ENCODE assay signal across 12 cellular contexts in genomic region chr10:67521546-67521945, GRCh38.
"Had no signal": no experiment of that assay in that cellular context is flagged by ENCODE, and none has a peak within 500 bp of the region (broad histone marks: within the 10 kb centered on the region; RNA-seq: fewer than 3 reads in every experiment).

No MANE protein-coding gene starts in this region.

- H3K36me3 ChIP-seq: adrenal gland, tibial nerve, WERI-Rb-1 had no signal

- H3K4me1 Mint-ChIP-seq: activated CD4-positive, alpha-beta T cell treated with anti-CD3 and anti-CD28 coated beads for 36 hours; activated naive CD4-positive, alpha-beta T cell treated with anti-CD3 and anti-CD28 coated beads, Interleukin-2, amount 50 U/mL, for 24 hours; natural killer cell; stimulated activated memory B cell treated with anti-CD40 and anti-IgM and Interleukin-4, amounts not matched to agents 10 μg/mL and 1 μg/mL and 100 μg/mL, for 72 hours had no signal

- H3K9me3 Mint-ChIP-seq: activated CD4-positive, alpha-beta memory T cell treated with anti-CD3 and anti-CD28 coated beads, Interleukin-2, amount 10 ng/mL, durations not matched to agents 7 days and 5 days; activated naive CD4-positive, alpha-beta T cell treated with anti-CD3 and anti-CD28 coated beads, Interleukin-2, amount 50 U/mL, for 24 hours; activated T-cell treated with anti-CD3 and anti-CD28 coated beads, Interleukin-2, amount 50 U/mL, for 24 hours; natural killer cell; stimulated activated memory B cell treated with anti-CD40 and anti-IgM and Interleukin-4, amounts not matched to agents 10 μg/mL and 1 μg/mL and 100 μg/mL, for 72 hours had no signal

- H3K27ac Mint-ChIP-seq: activated CD4-positive, alpha-beta memory T cell treated with anti-CD3 and anti-CD28 coated beads, Interleukin-2, amount 10 ng/mL, durations not matched to agents 7 days and 5 days; activated CD4-positive, alpha-beta T cell treated with anti-CD3 and anti-CD28 coated beads for 36 hours; activated naive CD4-positive, alpha-beta T cell treated with anti-CD3 and anti-CD28 coated beads, Interleukin-2, amount 50 U/mL, for 24 hours; activated T-cell treated with anti-CD3 and anti-CD28 coated beads, Interleukin-2, amount 50 U/mL, for 24 hours; natural killer cell; stimulated activated memory B cell treated with anti-CD40 and anti-IgM and Interleukin-4, amounts not matched to agents 10 μg/mL and 1 μg/mL and 100 μg/mL, for 72 hours had no signal

- ATAC-seq: natural killer cell; stimulated activated memory B cell treated with anti-CD40 and anti-IgM and Interleukin-4, amounts not matched to agents 10 μg/mL and 1 μg/mL and 100 μg/mL, for 72 hours had no signal

- H3K4me3 ChIP-seq: adrenal gland had no signal

- H3K36me3 Mint-ChIP-seq: activated naive CD4-positive, alpha-beta T cell treated with anti-CD3 and anti-CD28 coated beads, Interleukin-2, amount 50 U/mL, for 24 hours; natural killer cell; stimulated activated memory B cell treated with anti-CD40 and anti-IgM and Interleukin-4, amounts not matched to agents 10 μg/mL and 1 μg/mL and 100 μg/mL, for 72 hours had no signal

- H3K9me3 ChIP-seq: adrenal gland, tibial nerve had no signal

- DNase-seq: activated effector memory CD4-positive, alpha-beta T cell treated with anti-CD3 and anti-CD28 coated beads, Interleukin-2, amount 50 U/mL, for 16 hours; activated T-cell treated with anti-CD3 and anti-CD28 coated beads, Interleukin-2, amount 50 U/mL, for 24 hours; effector CD8-positive, alpha-beta T cell; natural killer cell had no signal

- H3K4me3 Mint-ChIP-seq: activated CD4-positive, alpha-beta memory T cell treated with anti-CD3 and anti-CD28 coated beads, Interleukin-2, amount 10 ng/mL, durations not matched to agents 7 days and 5 days; activated CD4-positive, alpha-beta T cell treated with anti-CD3 and anti-CD28 coated beads for 36 hours; activated naive CD4-positive, alpha-beta T cell treated with anti-CD3 and anti-CD28 coated beads, Interleukin-2, amount 50 U/mL, for 24 hours; activated T-cell treated with anti-CD3 and anti-CD28 coated beads, Interleukin-2, amount 50 U/mL, for 24 hours; natural killer cell; stimulated activated memory B cell treated with anti-CD40 and anti-IgM and Interleukin-4, amounts not matched to agents 10 μg/mL and 1 μg/mL and 100 μg/mL, for 72 hours had no signal

- H3K27me3 Mint-ChIP-seq: activated naive CD4-positive, alpha-beta T cell treated with anti-CD3 and anti-CD28 coated beads, Interleukin-2, amount 50 U/mL, for 24 hours; activated T-cell treated with anti-CD3 and anti-CD28 coated beads, Interleukin-2, amount 50 U/mL, for 24 hours; stimulated activated memory B cell treated with anti-CD40 and anti-IgM and Interleukin-4, amounts not matched to agents 10 μg/mL and 1 μg/mL and 100 μg/mL, for 72 hours had no signal

- H3K27ac ChIP-seq: adrenal gland, epithelial cell of prostate, WERI-Rb-1 had no signal

- H3K27me3 ChIP-seq: adrenal gland, tibial nerve had no signal

- H3K4me1 ChIP-seq: adrenal gland, tibial nerve had no signal
